ENCODE assay signal across 1 cellular context in the genomic region with DNA sequence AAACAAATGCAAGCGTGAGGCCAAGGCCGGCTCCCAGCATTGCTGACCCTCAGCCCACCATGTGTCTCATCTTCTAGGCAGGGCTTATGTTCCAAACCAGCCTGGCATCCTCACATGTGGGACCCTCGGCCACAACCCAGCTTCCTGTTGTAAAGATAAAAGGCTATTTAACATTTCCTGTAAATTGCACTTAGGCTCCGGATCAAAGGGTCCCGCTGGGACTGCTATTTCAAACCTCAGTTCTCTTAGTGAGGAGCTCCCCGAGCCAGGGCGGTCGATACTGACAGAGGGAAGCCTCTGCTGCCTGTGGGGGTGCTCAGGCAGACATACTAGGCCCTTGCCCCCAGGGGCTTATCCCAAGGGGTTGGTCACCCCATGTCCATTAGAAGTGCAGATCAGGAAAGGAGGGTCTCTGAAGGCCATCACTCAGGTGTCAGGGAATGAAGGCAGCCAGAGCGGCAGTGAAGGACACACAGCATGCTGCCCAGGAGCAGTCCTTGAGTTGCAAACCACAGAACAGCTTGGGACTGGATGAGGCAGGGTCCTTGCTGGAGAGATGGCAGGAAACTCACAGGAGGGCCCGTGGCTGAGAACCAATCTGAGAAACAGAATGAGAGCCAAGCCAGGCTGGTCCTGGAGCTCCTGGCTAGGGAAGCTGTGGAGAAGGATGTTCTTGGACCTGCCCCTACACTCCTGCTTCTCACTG.
TF ChIP-seq lines count a peak whose summit lies in the region.

No MANE protein-coding gene starts in this region.

TF ChIP-seq in HEK293, 187 proteins besides CTCF, POLR2A, EP300 and RAD21 (continued from another document):
- TF ChIP-seq ZNF76 (tag by site-specific recombination; IDR thresholded peaks at IDR 0.05; ENCODE audit: borderline replicate concordance, low read depth): no peak
- no peak for TF ChIP-seq ZXDB (tag by site-specific recombination; IDR thresholded peaks at IDR 0.05)
- no peak for TF ChIP-seq ZNF23 (tag by site-specific recombination; IDR thresholded peaks at IDR 0.05; ENCODE audit: borderline replicate concordance)
- TF ChIP-seq TCF7L2 (IDR thresholded peaks at IDR 0.05; ENCODE audit: borderline replicate concordance, low read depth, low read length): peak; percentile 97
